Comparison of ENCODE assay signal across 9 cellular contexts in genomic region chr1:44786138-44786840, GRCh38. TPM values are rescaled to one million over a fixed set of nuclear protein-coding genes. Genes with fewer than 3 reads are reported as not detected.
A peak's percentile ranks its signal among the peaks of the same experiment; 100 is the strongest.
DNase-seq lines count a peak whose midpoint lies in the region; ATAC-seq, FAIRE-seq and TF ChIP-seq lines count a peak whose summit lies in the region.
"Had no signal": no experiment of that assay in that cellular context is flagged by ENCODE, and none has a peak within 500 bp of the region (broad histone marks: within the 10 kb centered on the region; RNA-seq: fewer than 3 reads in every experiment).

No MANE protein-coding gene starts in this region.

- H3K36me3 ChIP-seq in HepG2 (replicated peaks in 1 of 2; ENCODE audit: control insufficient read depth in 1 of 2, insufficient read depth in 2 of 2, low read length in 2 of 2), result no peaks in the 10 kb centered on the region

- H3K9ac ChIP-seq in HepG2 (ENCODE audit: insufficient read depth, low read depth, low read length), result peak overlapping the region; percentile 41

- TF ChIP-seq CTCF in choroid plexus epithelial cell (conservative IDR thresholded peaks at IDR 0.05; ENCODE audit: low read depth, low read length) (peak; percentile 98), HepG2 (CRISPR knock-in tag; IDR thresholded peaks at IDR 0.05) (peak; percentile 91)

- intact Hi-C loops in HepG2 (cut with micrococcal nuclease; ENCODE audit: unreplicated experiment), result no loop called here

- TF ChIP-seq RAD21 in HepG2 (CRISPR knock-in tag; IDR thresholded peaks at IDR 0.05), result peak; percentile 87

- no TSS peak for BruUV-seq in HepG2 (replicated peaks; lab: Mats Ljungman, UMichigan)

- POLR2A ChIA-PET in HepG2 (lab: Yijun Ruan, JAX), result interaction anchor here (0.7 to 5.7 kb wide), 10 partner anchors 10 to 554 kb away, joined by 3 to 34 read pairs (median 12); partner anchors contain the start of genes BTBD19, DYNLT4, HECTD3 and MUTYH

- in situ Hi-C loops in HepG2 (cut with HindIII; ENCODE audit: extremely low pct_ligation_motif_present, low pct_unique_long_range_greater_than_20kb), result no loop called here

- peak; percentile 9 to 62; a peak in 1 of 4 replicates for TF ChIP-seq EP300 in HepG2 (IDR thresholded peaks at IDR 0.05; ENCODE audit: low read depth in 2 of 2, low read length in 2 of 2)
- TF ChIP-seq EP300 in HepG2 (CRISPR knock-in tag; IDR thresholded peaks at IDR 0.05; ENCODE audit: borderline replicate concordance), result no peak

- no peak overlapping the region for H2AFZ ChIP-seq in HepG2 (ENCODE audit: low read length)

- H3K9me3 ChIP-seq in HepG2 (ENCODE audit: low read length), result no peaks in the 10 kb centered on the region

- peaks cover 61% of the 10 kb centered on the region for H3K4me1 ChIP-seq in HepG2 (ENCODE audit: insufficient read depth, low read length)

- 40% methylated on average over 28 of the region's 49 CpGs for WGBS in HepG2 (ENCODE audit: low lambda C conversion rate)

- H3K4me2 ChIP-seq in HepG2 (ENCODE audit: low read depth, low read length), result peak overlapping the region; percentile 76

- peak; percentile 68 for FAIRE-seq in HepG2 (lab: Jason Lieb, UNC)
- FAIRE-seq: A204.1 had no signal

- CTCF ChIA-PET in HepG2 (lab: Yijun Ruan, JAX; ENCODE audit: low intra/inter-chr PET ratio, low total read pairs), result no interaction called here

- DNase-seq in DMS 273 (lab: John Stamatoyannopoulos, UW; ENCODE audit: unreplicated experiment) (peak; percentile 81), DMS 273 treated with DMSO at 0.1 percent for 48 hours (lab: John Stamatoyannopoulos, UW) (no peak), HuH-7 (ENCODE audit: low spot score) (peak; percentile 93), choroid plexus epithelial cell (ENCODE audit: low read depth) (peak; percentile 88), HepG2 (ENCODE audit: low spot score) (peak; percentile 60), NCI-H2227 treated with DMSO at 0.1 percent for 48 hours (lab: John Stamatoyannopoulos, UW) (no peak)
- peak; percentile 57 to 78 (median 58) for DNase-seq in stimulated activated CD4-positive, alpha-beta T cell treated with anti-CD3 and anti-CD28 coated beads, TNF-alpha, amount 100 ng/mL, for 24 hours (ENCODE audit: low read depth in 3 of 3)

- peak; percentile 60 to 62 for ATAC-seq in activated CD4-positive, CD25-positive, alpha-beta regulatory T cell treated with anti-CD3 and anti-CD28 coated beads, Interleukin-2, amount 50 U/mL, for 24 hours
- peak; percentile 23 for ATAC-seq in HepG2

- peaks cover 3 to 17% of the 10 kb centered on the region in 2 experiments; a peak in 2 of 5 replicates for H3K27me3 ChIP-seq in HepG2 (ENCODE audit: control insufficient read depth in 1 of 2, insufficient read depth in 2 of 2, low read length in 2 of 2)

- H4K20me1 ChIP-seq in HepG2 (ENCODE audit: insufficient read depth, low read length), result no peaks in the 10 kb centered on the region

- no peaks in the 10 kb centered on the region for H3K79me2 ChIP-seq in HepG2 (ENCODE audit: insufficient read depth, low read length)

- no peak overlapping the region for H3K27ac ChIP-seq in HepG2 (ENCODE audit: extremely low read length, insufficient read depth, low read length)

- TF ChIP-seq POLR2A in HepG2 (IDR thresholded peaks at IDR 0.05; ENCODE audit: insufficient read depth in 1 of 2, low read depth in 2 of 2, low read length in 2 of 2), result no peak; a peak in 1 of 4 replicates

- H3K4me3 ChIP-seq in choroid plexus epithelial cell (ENCODE audit: low read depth, low read length) (peak overlapping the region; percentile 56), HepG2 (replicated peaks in 1 of 3; ENCODE audit: insufficient read depth in 1 of 3, low read depth in 2 of 3, low read length in 3 of 3) (peak overlapping the region in 2 of 3 experiments; percentile 34 to 79; a peak in 3 of 6 replicates)

RNA-seq across cellular contexts. Expression of gene BEST4, which starts 1.7 kb away (rescaled TPM):
- 1.4 TPM in 2 replicates for total RNA-seq in HepG2 (2016; rRNA removed; fragmentation: Illumina TruSeq; extraction: Trizol)
- 0.40 and 0.62 TPM in 2 replicates for total RNA-seq in HepG2 (2016; cell fraction: cytosol; rRNA removed; fragmentation: Illumina TruSeq; extraction: Trizol; ENCODE audit: low read depth)
- total RNA-seq in HepG2 (2016; cell fraction: insoluble cytoplasmic fraction; rRNA removed; fragmentation: Illumina TruSeq; extraction: Trizol), result 1.4 and 1.5 TPM in 2 replicates
- 1.0 TPM in 2 replicates for total RNA-seq in HepG2 (2016; cell fraction: membrane; rRNA removed; fragmentation: Illumina TruSeq; extraction: Trizol)
- 0.63 and 1.2 TPM in 2 replicates for total RNA-seq in HepG2 (2016; cell fraction: nucleus; rRNA removed; fragmentation: Illumina TruSeq; extraction: Trizol)
- polyA plus RNA-seq in HepG2 (2011; rRNA removed), result 0.71 and 0.77 TPM in 2 replicates
- polyA plus RNA-seq in HepG2 (2011; cell fraction: cytosol; rRNA removed), result 0.91 and 1.0 TPM in 2 replicates
- polyA plus RNA-seq in HepG2 (2011; cell fraction: nucleus; rRNA removed), result 0.93 and 1.1 TPM in 2 replicates
- polyA plus RNA-seq in HepG2 (2012), result 1.1 and 1.4 TPM in 2 replicates
- 0.60 and 0.74 TPM in 2 replicates for polyA plus RNA-seq in HepG2 (2016; cell fraction: cytosol; fragmentation: Illumina TruSeq; extraction: Trizol; ENCODE audit: low read depth)
- 2.0 TPM in 2 replicates for polyA plus RNA-seq in HepG2 (2016; cell fraction: insoluble cytoplasmic fraction; fragmentation: Illumina TruSeq; extraction: Trizol; ENCODE audit: low read depth)
- 0.73 and 0.86 TPM in 2 replicates for polyA plus RNA-seq in HepG2 (2016; cell fraction: membrane; fragmentation: Illumina TruSeq; extraction: Trizol; ENCODE audit: low read depth)
- polyA plus RNA-seq in HepG2 (2016; cell fraction: nucleus; fragmentation: Illumina TruSeq; extraction: Trizol; ENCODE audit: insufficient read depth, low read depth), result 1.5 and 1.8 TPM in 2 replicates
- 0.26 and 0.35 TPM in 2 replicates for polyA minus RNA-seq in HepG2 (2011; rRNA and poly(A)+ RNA removed; ENCODE audit: low replicate concordance)
- 0.59 and 0.62 TPM in 2 replicates for polyA minus RNA-seq in HepG2 (2011; cell fraction: cytosol; rRNA and poly(A)+ RNA removed)
- polyA minus RNA-seq in HepG2 (2011; cell fraction: nucleus; rRNA and poly(A)+ RNA removed), result 0.25 and 0.52 TPM in 2 replicates

RNA-seq across cellular contexts. Expression of gene RPS8, which starts 10.9 kb away (rescaled TPM):
- total RNA-seq in HepG2 (2016; rRNA removed; fragmentation: Illumina TruSeq; extraction: Trizol), result 2,628 and 3,186 TPM in 2 replicates
- 4,101 and 4,477 TPM in 2 replicates for total RNA-seq in HepG2 (2016; cell fraction: cytosol; rRNA removed; fragmentation: Illumina TruSeq; extraction: Trizol; ENCODE audit: low read depth)
- total RNA-seq in HepG2 (2016; cell fraction: insoluble cytoplasmic fraction; rRNA removed; fragmentation: Illumina TruSeq; extraction: Trizol), result 2,640 and 3,284 TPM in 2 replicates
- 6,651 and 6,789 TPM in 2 replicates for total RNA-seq in HepG2 (2016; cell fraction: membrane; rRNA removed; fragmentation: Illumina TruSeq; extraction: Trizol)
- total RNA-seq in HepG2 (2016; cell fraction: nucleus; rRNA removed; fragmentation: Illumina TruSeq; extraction: Trizol), result 904 and 1,043 TPM in 2 replicates
- polyA plus RNA-seq in HepG2 (2011; rRNA removed), result 2,639 and 2,822 TPM in 2 replicates
- polyA plus RNA-seq in HepG2 (2011; cell fraction: cytosol; rRNA removed), result 3,216 and 3,450 TPM in 2 replicates
- polyA plus RNA-seq in HepG2 (2011; cell fraction: nucleus; rRNA removed), result 619 and 724 TPM in 2 replicates
- polyA plus RNA-seq in HepG2 (2012), result 2,913 and 3,780 TPM in 2 replicates
- 3,820 and 4,041 TPM in 2 replicates for polyA plus RNA-seq in HepG2 (2016; cell fraction: cytosol; fragmentation: Illumina TruSeq; extraction: Trizol; ENCODE audit: low read depth)
- polyA plus RNA-seq in HepG2 (2016; cell fraction: insoluble cytoplasmic fraction; fragmentation: Illumina TruSeq; extraction: Trizol; ENCODE audit: low read depth), result 2,524 and 2,713 TPM in 2 replicates
- polyA plus RNA-seq in HepG2 (2016; cell fraction: membrane; fragmentation: Illumina TruSeq; extraction: Trizol; ENCODE audit: low read depth), result 5,258 and 5,398 TPM in 2 replicates
- 1,350 and 1,442 TPM in 2 replicates for polyA plus RNA-seq in HepG2 (2016; cell fraction: nucleus; fragmentation: Illumina TruSeq; extraction: Trizol; ENCODE audit: insufficient read depth, low read depth)
- polyA minus RNA-seq in HepG2 (2011; rRNA and poly(A)+ RNA removed; ENCODE audit: low replicate concordance), result 377 and 661 TPM in 2 replicates
- 497 and 522 TPM in 2 replicates for polyA minus RNA-seq in HepG2 (2011; cell fraction: cytosol; rRNA and poly(A)+ RNA removed)
- 234 and 283 TPM in 2 replicates for polyA minus RNA-seq in HepG2 (2011; cell fraction: nucleus; rRNA and poly(A)+ RNA removed)

RNA-seq across cellular contexts. Expression of gene PLK3, which starts 13.9 kb away (rescaled TPM):
- total RNA-seq in HepG2 (2016; rRNA removed; fragmentation: Illumina TruSeq; extraction: Trizol), result 4.5 and 9.8 TPM in 2 replicates
- total RNA-seq in HepG2 (2016; cell fraction: cytosol; rRNA removed; fragmentation: Illumina TruSeq; extraction: Trizol; ENCODE audit: low read depth), result 10.4 and 10.6 TPM in 2 replicates
- 3.0 and 11.4 TPM in 2 replicates for total RNA-seq in HepG2 (2016; cell fraction: insoluble cytoplasmic fraction; rRNA removed; fragmentation: Illumina TruSeq; extraction: Trizol)
- 7.7 and 8.3 TPM in 2 replicates for total RNA-seq in HepG2 (2016; cell fraction: membrane; rRNA removed; fragmentation: Illumina TruSeq; extraction: Trizol)
- total RNA-seq in HepG2 (2016; cell fraction: nucleus; rRNA removed; fragmentation: Illumina TruSeq; extraction: Trizol), result 14.5 and 18.3 TPM in 2 replicates
- polyA plus RNA-seq in HepG2 (2011; rRNA removed), result 16.9 and 23.4 TPM in 2 replicates
- polyA plus RNA-seq in HepG2 (2011; cell fraction: cytosol; rRNA removed), result 7.7 and 8.3 TPM in 2 replicates
- polyA plus RNA-seq in HepG2 (2011; cell fraction: nucleus; rRNA removed), result 101 and 106 TPM in 2 replicates
- polyA plus RNA-seq in HepG2 (2012), result 4.3 and 8.5 TPM in 2 replicates
- polyA plus RNA-seq in HepG2 (2016; cell fraction: cytosol; fragmentation: Illumina TruSeq; extraction: Trizol; ENCODE audit: low read depth), result 2.2 and 2.4 TPM in 2 replicates
- polyA plus RNA-seq in HepG2 (2016; cell fraction: insoluble cytoplasmic fraction; fragmentation: Illumina TruSeq; extraction: Trizol; ENCODE audit: low read depth), result 5.2 and 6.6 TPM in 2 replicates
- 3.1 and 3.6 TPM in 2 replicates for polyA plus RNA-seq in HepG2 (2016; cell fraction: membrane; fragmentation: Illumina TruSeq; extraction: Trizol; ENCODE audit: low read depth)
- 41.8 and 43.4 TPM in 2 replicates for polyA plus RNA-seq in HepG2 (2016; cell fraction: nucleus; fragmentation: Illumina TruSeq; extraction: Trizol; ENCODE audit: insufficient read depth, low read depth)
- polyA minus RNA-seq in HepG2 (2011; rRNA and poly(A)+ RNA removed; ENCODE audit: low replicate concordance), result 10.1 and 27.4 TPM in 2 replicates
- polyA minus RNA-seq in HepG2 (2011; cell fraction: cytosol; rRNA and poly(A)+ RNA removed), result 5.1 and 11.4 TPM in 2 replicates
- 37.5 and 48.6 TPM in 2 replicates for polyA minus RNA-seq in HepG2 (2011; cell fraction: nucleus; rRNA and poly(A)+ RNA removed)

RNA-seq across cellular contexts. Expression of gene DYNLT4, which starts 20.9 kb away (rescaled TPM):
- 0.77 TPM in 1 of 2 replicates, not detected in the other for total RNA-seq in HepG2 (2016; rRNA removed; fragmentation: Illumina TruSeq; extraction: Trizol)
- 0.91 and 2.1 TPM in 2 replicates for total RNA-seq in HepG2 (2016; cell fraction: cytosol; rRNA removed; fragmentation: Illumina TruSeq; extraction: Trizol; ENCODE audit: low read depth)
- 0.93 TPM in 1 of 2 replicates, not detected in the other for total RNA-seq in HepG2 (2016; cell fraction: insoluble cytoplasmic fraction; rRNA removed; fragmentation: Illumina TruSeq; extraction: Trizol)
- total RNA-seq in HepG2 (2016; cell fraction: membrane; rRNA removed; fragmentation: Illumina TruSeq; extraction: Trizol), result 2.0 and 2.1 TPM in 2 replicates
- 0.91 and 2.1 TPM in 2 replicates for total RNA-seq in HepG2 (2016; cell fraction: nucleus; rRNA removed; fragmentation: Illumina TruSeq; extraction: Trizol)
- not detected in 2 replicates for polyA plus RNA-seq in HepG2 (2011; rRNA removed)
- polyA plus RNA-seq in HepG2 (2011; cell fraction: cytosol; rRNA removed), result 0.25 TPM in 1 of 2 replicates, not detected in the other
- polyA plus RNA-seq in HepG2 (2011; cell fraction: nucleus; rRNA removed), result 0.55 and 1.4 TPM in 2 replicates
- polyA plus RNA-seq in HepG2 (2012), result not detected in 2 replicates
- polyA plus RNA-seq in HepG2 (2016; cell fraction: cytosol; fragmentation: Illumina TruSeq; extraction: Trizol; ENCODE audit: low read depth), result not detected in 2 replicates
- polyA plus RNA-seq in HepG2 (2016; cell fraction: insoluble cytoplasmic fraction; fragmentation: Illumina TruSeq; extraction: Trizol; ENCODE audit: low read depth), result not detected in 2 replicates
- not detected in 2 replicates for polyA plus RNA-seq in HepG2 (2016; cell fraction: membrane; fragmentation: Illumina TruSeq; extraction: Trizol; ENCODE audit: low read depth)
- not detected in 2 replicates for polyA plus RNA-seq in HepG2 (2016; cell fraction: nucleus; fragmentation: Illumina TruSeq; extraction: Trizol; ENCODE audit: insufficient read depth, low read depth)
- polyA minus RNA-seq in HepG2 (2011; rRNA and poly(A)+ RNA removed; ENCODE audit: low replicate concordance), result 3.7 TPM in 1 of 2 replicates, not detected in the other
- 0.88 TPM in 1 of 2 replicates, not detected in the other for polyA minus RNA-seq in HepG2 (2011; cell fraction: cytosol; rRNA and poly(A)+ RNA removed)
- polyA minus RNA-seq in HepG2 (2011; cell fraction: nucleus; rRNA and poly(A)+ RNA removed), result 3.4 and 10.9 TPM in 2 replicates

RNA-seq across cellular contexts. Expression of gene BTBD19, which starts 22.0 kb away (rescaled TPM):
- 1.0 and 2.7 TPM in 2 replicates for total RNA-seq in HepG2 (2016; rRNA removed; fragmentation: Illumina TruSeq; extraction: Trizol)
- total RNA-seq in HepG2 (2016; cell fraction: cytosol; rRNA removed; fragmentation: Illumina TruSeq; extraction: Trizol; ENCODE audit: low read depth), result 0.51 and 0.97 TPM in 2 replicates
- total RNA-seq in HepG2 (2016; cell fraction: insoluble cytoplasmic fraction; rRNA removed; fragmentation: Illumina TruSeq; extraction: Trizol), result 0.62 and 3.0 TPM in 2 replicates
- total RNA-seq in HepG2 (2016; cell fraction: membrane; rRNA removed; fragmentation: Illumina TruSeq; extraction: Trizol), result 0.87 and 1.1 TPM in 2 replicates
- 3.1 and 5.3 TPM in 2 replicates for total RNA-seq in HepG2 (2016; cell fraction: nucleus; rRNA removed; fragmentation: Illumina TruSeq; extraction: Trizol)
- polyA plus RNA-seq in HepG2 (2011; rRNA removed), result 6.7 and 8.8 TPM in 2 replicates
- 1.8 and 2.0 TPM in 2 replicates for polyA plus RNA-seq in HepG2 (2011; cell fraction: cytosol; rRNA removed)
- polyA plus RNA-seq in HepG2 (2011; cell fraction: nucleus; rRNA removed), result 38.3 and 42.2 TPM in 2 replicates
- 2.6 and 2.7 TPM in 2 replicates for polyA plus RNA-seq in HepG2 (2012)
- polyA plus RNA-seq in HepG2 (2016; cell fraction: cytosol; fragmentation: Illumina TruSeq; extraction: Trizol; ENCODE audit: low read depth), result 0.37 and 0.49 TPM in 2 replicates
- polyA plus RNA-seq in HepG2 (2016; cell fraction: insoluble cytoplasmic fraction; fragmentation: Illumina TruSeq; extraction: Trizol; ENCODE audit: low read depth), result 0.70 and 1.9 TPM in 2 replicates
- polyA plus RNA-seq in HepG2 (2016; cell fraction: membrane; fragmentation: Illumina TruSeq; extraction: Trizol; ENCODE audit: low read depth), result 0.30 and 0.79 TPM in 2 replicates
- 10.8 and 15.7 TPM in 2 replicates for polyA plus RNA-seq in HepG2 (2016; cell fraction: nucleus; fragmentation: Illumina TruSeq; extraction: Trizol; ENCODE audit: insufficient read depth, low read depth)
- 1.2 and 11.3 TPM in 2 replicates for polyA minus RNA-seq in HepG2 (2011; rRNA and poly(A)+ RNA removed; ENCODE audit: low replicate concordance)
- 1.8 and 2.0 TPM in 2 replicates for polyA minus RNA-seq in HepG2 (2011; cell fraction: cytosol; rRNA and poly(A)+ RNA removed)
- 12.0 and 16.5 TPM in 2 replicates for polyA minus RNA-seq in HepG2 (2011; cell fraction: nucleus; rRNA and poly(A)+ RNA removed)

Comparison
In these comparisons a context has a peak if more than half of its experiments do, and no peak if none do; other contexts are left out.
1. DNase-seq: peak in DMS 273 (single experiment), HuH-7 (single experiment), choroid plexus epithelial cell (single experiment), HepG2 (single experiment) and stimulated activated CD4-positive, alpha-beta T cell treated with anti-CD3 and anti-CD28 coated beads, TNF-alpha, amount 100 ng/mL, for 24 hours (3 of 3); none in DMS 273 treated with DMSO at 0.1 percent for 48 hours (single experiment) and NCI-H2227 treated with DMSO at 0.1 percent for 48 hours (single experiment).